ENCODE assay signal across 8 cellular contexts in genomic region chrX:71096702-71097032, GRCh38. TPM values are rescaled to one million over a fixed set of nuclear protein-coding genes. Genes with fewer than 3 reads are reported as not detected.
DNase-seq lines count a peak whose midpoint lies in the region; ATAC-seq and TF ChIP-seq lines count a peak whose summit lies in the region.

No MANE protein-coding gene starts in this region.

- H3K4me3 ChIP-seq in AG04450 (ENCODE audit: low read depth, low read length) (peak overlapping the region; percentile 71), dorsolateral prefrontal cortex (peak overlapping the region; percentile 45 to 77 (median 65))
- H3K4me3 ChIP-seq in naive thymus-derived CD4-positive, alpha-beta T cell (ENCODE audit: low read length), result peak overlapping the region; percentile 70

- H3K27me3 Mint-ChIP-seq in naive thymus-derived CD4-positive, alpha-beta T cell, result peaks cover 0 to 6% (median 0%) of the 10 kb centered on the region in 5 donors

- H3K27ac ChIP-seq in AG04450 (ENCODE audit: low read depth, low read length), result no peak overlapping the region
- H3K27ac ChIP-seq in KOPT-K1 (ENCODE audit: low read depth, low read length, poor library complexity, severe bottlenecking), result peak overlapping the region; percentile 65
- peak overlapping the region in 36 of 59 donors; percentile 1 to 84 (median 71) for H3K27ac ChIP-seq in dorsolateral prefrontal cortex
- peak overlapping the region; percentile 85 for H3K27ac ChIP-seq in naive thymus-derived CD4-positive, alpha-beta T cell (ENCODE audit: low read depth, low read length)

- H3K9me3 Mint-ChIP-seq in naive thymus-derived CD4-positive, alpha-beta T cell, result peaks cover 0 to 5% (median 0%) of the 10 kb centered on the region in 11 donors

- TF ChIP-seq CTCF in AG04450 (IDR thresholded peaks at IDR 0.05; ENCODE audit: low read depth, low read length) (no peak), dorsolateral prefrontal cortex (IDR thresholded peaks at IDR 0.05 in 54 of 56, conservative IDR thresholded peaks at IDR 0.05 in 2 of 56; ENCODE audit: low read depth in 1 of 56, partially characterized antibody in 56 of 56) (no peak)

- ATAC-seq in naive thymus-derived CD4-positive, alpha-beta T cell, result no peak
- ATAC-seq in GM21737 (IDR thresholded peaks at IDR 0.05; ENCODE audit: unreplicated experiment), result no peak
- ATAC-seq in GM21390 (IDR thresholded peaks at IDR 0.05; ENCODE audit: unreplicated experiment), result no peak

- no peak for DNase-seq in AG04450 (ENCODE audit: low read depth, low spot score)
- DNase-seq in dorsolateral prefrontal cortex, result no peak
- no peak for DNase-seq in naive thymus-derived CD4-positive, alpha-beta T cell
- no peak for DNase-seq in SIG-M5 treated with dmso at 0.1 percent for 504 hours (lab: John Stamatoyannopoulos, UW; ENCODE audit: unreplicated experiment)
- DNase-seq in COR-L47 (lab: John Stamatoyannopoulos, UW), result no peak

- peaks cover 23 to 32% of the 10 kb centered on the region in 2 donors for H3K4me1 ChIP-seq in naive thymus-derived CD4-positive, alpha-beta T cell (ENCODE audit: control insufficient read depth in 2 of 2, insufficient read depth in 2 of 2, low read length in 2 of 2)

- POLR2A ChIA-PET in AG04450 (lab: Yijun Ruan, JAX), result interaction anchor here (0.7 kb wide), 1 partner anchor 878 kb away, joined by 4 read pairs; no protein-coding TSS in a partner anchor
- POLR2A ChIA-PET in naive thymus-derived CD4-positive, alpha-beta T cell (lab: Charles Lee), result interaction anchor here (0.9 to 2.8 kb wide), 8 partner anchors 9 to 269 kb away, joined by 4 to 14 read pairs (median 6); partner anchors contain the start of genes CXorf65, IL2RG, MED12 and SNX12

- peak overlapping the region in 6 of 9 donors; percentile 72 to 96 (median 94) for H3K27ac Mint-ChIP-seq in naive thymus-derived CD4-positive, alpha-beta T cell

- H3K9me3 ChIP-seq in AG04450 (ENCODE audit: control insufficient read depth, insufficient read depth, low read length) (no peaks in the 10 kb centered on the region), KOPT-K1 (ENCODE audit: insufficient read depth, low read length, poor library complexity, severe bottlenecking) (no peaks in the 10 kb centered on the region)
- H3K9me3 ChIP-seq in naive thymus-derived CD4-positive, alpha-beta T cell (ENCODE audit: control insufficient read depth in 2 of 3, low read length in 3 of 3), result no peaks in the 10 kb centered on the region

- CTCF ChIA-PET in AG04450 (lab: Charles Lee), result interaction anchor here (0.7 to 1.6 kb wide), 2 partner anchors 34 to 81 kb away, joined by 3 to 4 read pairs; no protein-coding TSS in a partner anchor
- CTCF ChIA-PET in naive thymus-derived CD4-positive, alpha-beta T cell (lab: Charles Lee), result interaction anchor here (2.8 kb wide), 1 partner anchor 33 kb away, joined by 21 read pairs; no protein-coding TSS in a partner anchor

- peaks cover 18 to 51% (median 44%) of the 10 kb centered on the region in 7 donors for H3K4me1 Mint-ChIP-seq in naive thymus-derived CD4-positive, alpha-beta T cell

- intact Hi-C loops in dorsolateral prefrontal cortex (cut with DNase I), result loop anchor here in 1 of 2 donors (2.0 kb wide), 1 partner anchor 28 kb away; the partner anchor contains the start of gene SNX12
- intact Hi-C loops in naive thymus-derived CD4-positive, alpha-beta T cell (cut with micrococcal nuclease), result loop anchor here (1.0 to 2.0 kb wide), 6 partner anchors 86 to 270 kb away; partner anchors contain the start of genes NONO (in 1 of the 2), TAF1 (in 1 of the 2) and ZMYM3 (in 1 of the 2)

- H3K36me3 Mint-ChIP-seq in naive thymus-derived CD4-positive, alpha-beta T cell, result no peaks in the 10 kb centered on the region

- H3K27me3 ChIP-seq in AG04450 (ENCODE audit: control insufficient read depth, insufficient read depth, low read length) (peaks cover 2% of the 10 kb centered on the region), dorsolateral prefrontal cortex (peaks cover 0 to 75% (median 18%) of the 10 kb centered on the region in 45 donors)
- H3K27me3 ChIP-seq in naive thymus-derived CD4-positive, alpha-beta T cell (ENCODE audit: control insufficient read depth in 2 of 2, insufficient read depth in 2 of 2, low read length in 2 of 2), result no peaks in the 10 kb centered on the region

- H3K36me3 ChIP-seq in KOPT-K1 (ENCODE audit: insufficient read depth, low read length), result no peaks in the 10 kb centered on the region
- H3K36me3 ChIP-seq in naive thymus-derived CD4-positive, alpha-beta T cell (ENCODE audit: control insufficient read depth in 2 of 3, insufficient read depth in 3 of 3, low read length in 3 of 3), result no peaks in the 10 kb centered on the region

- H3K4me3 Mint-ChIP-seq in naive thymus-derived CD4-positive, alpha-beta T cell, result peak overlapping the region; percentile 90 to 100 (median 96)

RNA-seq across cellular contexts. Expression of gene FOXO4, which starts 1.0 kb away (rescaled TPM):
- polyA plus RNA-seq in AG04450 (2011; rRNA removed), result 1.3 and 1.6 TPM in 2 replicates
- polyA minus RNA-seq in AG04450 (2011; rRNA and poly(A)+ RNA removed), result 1.6 and 2.9 TPM in 2 replicates
- 100 to 1,000 TPM in 15 of 120 experiments, 10 to 100 TPM in 105; 35.9 to 223 (median 67.8) TPM for total RNA-seq in dorsolateral prefrontal cortex
- total RNA-seq in naive thymus-derived CD4-positive, alpha-beta T cell, result 10 to 100 TPM; 11.9 to 40.6 (median 30.0) TPM
- polyA plus RNA-seq in naive thymus-derived CD4-positive, alpha-beta T cell, result 1 to 10 TPM; 1.2 to 2.3 TPM

RNA-seq across cellular contexts. Expression of gene CXorf65, which starts 9.9 kb away (rescaled TPM):
- polyA plus RNA-seq in AG04450 (2011; rRNA removed), result not detected in 2 replicates
- not detected in 2 replicates for polyA minus RNA-seq in AG04450 (2011; rRNA and poly(A)+ RNA removed)
- not detected for total RNA-seq in dorsolateral prefrontal cortex
- 10 to 100 TPM; 26.5 to 83.4 (median 57.8) TPM for total RNA-seq in naive thymus-derived CD4-positive, alpha-beta T cell
- polyA plus RNA-seq in naive thymus-derived CD4-positive, alpha-beta T cell, result 1 to 10 TPM in 1 of 2 donors, under 1 TPM in 1; 0.31 to 4.3 TPM

RNA-seq across cellular contexts. Expression of gene IL2RG, which starts 14.7 kb away (rescaled TPM):
- polyA plus RNA-seq in AG04450 (2011; rRNA removed), result not detected in 2 replicates
- not detected in 2 replicates for polyA minus RNA-seq in AG04450 (2011; rRNA and poly(A)+ RNA removed)
- 1 to 10 TPM in 78 of 120 experiments, under 1 TPM in 29, not detected in 13; 0.40 to 4.4 (median 1.5) TPM for total RNA-seq in dorsolateral prefrontal cortex
- total RNA-seq in naive thymus-derived CD4-positive, alpha-beta T cell, result 100 to 1,000 TPM; 228 to 671 (median 329) TPM
- polyA plus RNA-seq in naive thymus-derived CD4-positive, alpha-beta T cell, result 1,000 to 10,000 TPM in 1 of 2 donors, 100 to 1,000 TPM in 1; 933 to 1,015 TPM

RNA-seq across cellular contexts. Expression of gene MED12, which starts 21.7 kb away (rescaled TPM):
- polyA plus RNA-seq in AG04450 (2011; rRNA removed), result 12.7 and 19.7 TPM in 2 replicates
- 66.5 and 84.8 TPM in 2 replicates for polyA minus RNA-seq in AG04450 (2011; rRNA and poly(A)+ RNA removed)
- total RNA-seq in dorsolateral prefrontal cortex, result 10 to 100 TPM; 29.6 to 65.9 (median 47.2) TPM
- 100 to 1,000 TPM in 1 of 5 experiments, 10 to 100 TPM in 4; 71.1 to 104 (median 77.4) TPM for total RNA-seq in naive thymus-derived CD4-positive, alpha-beta T cell
- 10 to 100 TPM; 12.5 to 22.2 TPM for polyA plus RNA-seq in naive thymus-derived CD4-positive, alpha-beta T cell

RNA-seq across cellular contexts. Expression of gene SNX12, which starts 28.5 kb away (rescaled TPM):
- polyA plus RNA-seq in AG04450 (2011; rRNA removed), result 76.0 and 77.0 TPM in 2 replicates
- polyA minus RNA-seq in AG04450 (2011; rRNA and poly(A)+ RNA removed), result 70.8 and 79.8 TPM in 2 replicates
- total RNA-seq in dorsolateral prefrontal cortex, result 10 to 100 TPM; 54.7 to 97.1 (median 74.9) TPM
- total RNA-seq in naive thymus-derived CD4-positive, alpha-beta T cell, result 10 to 100 TPM; 19.0 to 41.6 (median 37.3) TPM
- polyA plus RNA-seq in naive thymus-derived CD4-positive, alpha-beta T cell, result 1 to 10 TPM; 3.1 to 3.4 TPM

Comparison
In these comparisons a context has a peak if more than half of its experiments do, and no peak if none do; other contexts are left out.
1. RNA of gene CXorf65, which starts 9.9 kb away (total RNA-seq): 26.5 to 83.4 TPM in naive thymus-derived CD4-positive, alpha-beta T cell; not detected in dorsolateral prefrontal cortex; every median in the first group is over 10 times any median in the second.
2. RNA of gene IL2RG, which starts 14.7 kb away (total RNA-seq): 228 to 671 TPM in naive thymus-derived CD4-positive, alpha-beta T cell; 0.40 to 4.4 TPM in dorsolateral prefrontal cortex; every median in the first group is over 10 times any median in the second.
3. Peak in every context shown above with its lines, with median percentiles within 50 percentile points of each other: H3K4me3 ChIP-seq.